Comparison of ENCODE assay signal across 22 cellular contexts in genomic region chr7:138745189-138745588, GRCh38. TPM values are rescaled to one million over a fixed set of nuclear protein-coding genes. Genes with fewer than 3 reads are reported as not detected.
DNase-seq lines count a peak whose midpoint lies in the region; ATAC-seq and TF ChIP-seq lines count a peak whose summit lies in the region.
"Had no signal": no experiment of that assay in that cellular context is flagged by ENCODE, and none has a peak within 500 bp of the region (broad histone marks: within the 10 kb centered on the region; RNA-seq: fewer than 3 reads in every experiment).

No MANE protein-coding gene starts in this region.

- intact Hi-C loops in activated T-helper 1 cell treated with anti-CD3 and anti-CD28 coated beads, Interleukin-12 subunit alpha, Interleukin-12 subunit beta, Interleukin-2, Interleukin-4 antibody, amounts not matched to agents 30 ng/mL and 10 ng/mL and 1 ng/mL, durations not matched to agents 14 hours and 24 hours and 36 hours (cut with micrococcal nuclease): no loop called here

- H3K36me3 Mint-ChIP-seq in activated naive CD8-positive, alpha-beta T cell: no peaks in the 10 kb centered on the region
- no peaks in the 10 kb centered on the region for H3K36me3 Mint-ChIP-seq in activated naive CD8-positive, alpha-beta T cell treated with anti-CD3 and anti-CD28 coated beads for 36 hours
- H3K36me3 Mint-ChIP-seq in T-cell: no peaks in the 10 kb centered on the region
- no peaks in the 10 kb centered on the region for H3K36me3 Mint-ChIP-seq in activated T-helper 1 cell treated with anti-CD3 and anti-CD28 coated beads, Interleukin-12 subunit alpha, Interleukin-12 subunit beta, Interleukin-2, Interleukin-4 antibody, amounts not matched to agents 30 ng/mL and 10 ng/mL and 1 ng/mL, durations not matched to agents 14 hours and 24 hours and 36 hours (ENCODE audit: low read depth)
- H3K36me3 Mint-ChIP-seq in stimulated activated effector memory CD8-positive, alpha-beta T cell treated with anti-CD3 and anti-CD28 coated beads, Interleukin-12 subunit alpha, Interleukin-12 subunit beta, amount 100 ng/mL, for 72 hours: peaks cover 4% of the 10 kb centered on the region

- TF ChIP-seq CTCF in omental fat pad (IDR thresholded peaks at IDR 0.05): no peak

- DNase-seq in activated naive CD8-positive, alpha-beta T cell treated with anti-CD3 and anti-CD28 coated beads for 36 hours: no peak
- DNase-seq in T-cell: no peak
- DNase-seq in activated T-helper 1 cell treated with anti-CD3 and anti-CD28 coated beads, Interleukin-12 subunit alpha, Interleukin-12 subunit beta, Interleukin-2, Interleukin-4 antibody, amounts not matched to agents 30 ng/mL and 10 ng/mL and 1 ng/mL, durations not matched to agents 14 hours and 24 hours and 36 hours (ENCODE audit: low spot score): no peak
- DNase-seq in stimulated activated effector memory CD8-positive, alpha-beta T cell treated with anti-CD3 and anti-CD28 coated beads, Interleukin-12 subunit alpha, Interleukin-12 subunit beta, amount 100 ng/mL, for 72 hours (ENCODE audit: low spot score in 2 of 2): no peak
- no peak for DNase-seq in NOMO-1 treated with DMSO at 0.1 percent for 48 hours (lab: John Stamatoyannopoulos, UW; ENCODE audit: unreplicated experiment)
- no peak for DNase-seq in omental fat pad (ENCODE audit: low spot score)
- DNase-seq: BE2C, DMS79, Karpas-422, MV-4-11, NCI-H1105 treated with DMSO at 0.1 percent for 48 hours, NCI-H1694, NCI-H2081, NCI-H2171, NCI-H526 treated with DMSO at 0.1 percent for 48 hours, PC-3, SHP77 had no signal

- ATAC-seq in T-cell (replicated peaks in 1 of 4) (peak in 3 of 4 experiments; percentile 41 to 58 (median 54)), omental fat pad (ENCODE audit: low FRiP score) (no peak)
- ATAC-seq in stimulated activated effector memory CD8-positive, alpha-beta T cell treated with anti-CD3 and anti-CD28 coated beads, Interleukin-12 subunit alpha, Interleukin-12 subunit beta, amount 100 ng/mL, for 72 hours: no peak
- ATAC-seq: PC-3 had no signal

- POLR2A ChIA-PET in T-cell (lab: Charles Lee): interaction anchor here in 1 of 2 donors (0.6 kb wide), 1 partner anchor 8 kb away, joined by 7 read pairs; no protein-coding TSS in a partner anchor

- no peak overlapping the region for H3K4me3 Mint-ChIP-seq in activated naive CD8-positive, alpha-beta T cell
- H3K4me3 Mint-ChIP-seq in activated naive CD8-positive, alpha-beta T cell treated with anti-CD3 and anti-CD28 coated beads for 36 hours: no peak overlapping the region
- no peak overlapping the region for H3K4me3 Mint-ChIP-seq in T-cell
- H3K4me3 Mint-ChIP-seq in activated T-helper 1 cell treated with anti-CD3 and anti-CD28 coated beads, Interleukin-12 subunit alpha, Interleukin-12 subunit beta, Interleukin-2, Interleukin-4 antibody, amounts not matched to agents 30 ng/mL and 10 ng/mL and 1 ng/mL, durations not matched to agents 14 hours and 24 hours and 36 hours: no peak overlapping the region
- no peak overlapping the region for H3K4me3 Mint-ChIP-seq in stimulated activated effector memory CD8-positive, alpha-beta T cell treated with anti-CD3 and anti-CD28 coated beads, Interleukin-12 subunit alpha, Interleukin-12 subunit beta, amount 100 ng/mL, for 72 hours

- no peaks in the 10 kb centered on the region for H3K27me3 Mint-ChIP-seq in activated naive CD8-positive, alpha-beta T cell
- no peaks in the 10 kb centered on the region for H3K27me3 Mint-ChIP-seq in activated naive CD8-positive, alpha-beta T cell treated with anti-CD3 and anti-CD28 coated beads for 36 hours
- H3K27me3 Mint-ChIP-seq in T-cell: no peaks in the 10 kb centered on the region
- H3K27me3 Mint-ChIP-seq in activated T-helper 1 cell treated with anti-CD3 and anti-CD28 coated beads, Interleukin-12 subunit alpha, Interleukin-12 subunit beta, Interleukin-2, Interleukin-4 antibody, amounts not matched to agents 30 ng/mL and 10 ng/mL and 1 ng/mL, durations not matched to agents 14 hours and 24 hours and 36 hours (ENCODE audit: insufficient read depth): no peaks in the 10 kb centered on the region

- peak overlapping the region; percentile 70 for H3K27ac Mint-ChIP-seq in activated naive CD8-positive, alpha-beta T cell
- no peak overlapping the region for H3K27ac Mint-ChIP-seq in activated naive CD8-positive, alpha-beta T cell treated with anti-CD3 and anti-CD28 coated beads for 36 hours
- H3K27ac Mint-ChIP-seq in T-cell: peak overlapping the region in 1 of 2 donors; percentile 44
- peak overlapping the region; percentile 44 for H3K27ac Mint-ChIP-seq in activated T-helper 1 cell treated with anti-CD3 and anti-CD28 coated beads, Interleukin-12 subunit alpha, Interleukin-12 subunit beta, Interleukin-2, Interleukin-4 antibody, amounts not matched to agents 30 ng/mL and 10 ng/mL and 1 ng/mL, durations not matched to agents 14 hours and 24 hours and 36 hours
- peak overlapping the region; percentile 60 for H3K27ac Mint-ChIP-seq in stimulated activated effector memory CD8-positive, alpha-beta T cell treated with anti-CD3 and anti-CD28 coated beads, Interleukin-12 subunit alpha, Interleukin-12 subunit beta, amount 100 ng/mL, for 72 hours

- H3K9me3 Mint-ChIP-seq in activated naive CD8-positive, alpha-beta T cell (ENCODE audit: low read depth): no peaks in the 10 kb centered on the region
- H3K9me3 Mint-ChIP-seq in activated naive CD8-positive, alpha-beta T cell treated with anti-CD3 and anti-CD28 coated beads for 36 hours: no peaks in the 10 kb centered on the region
- no peaks in the 10 kb centered on the region for H3K9me3 Mint-ChIP-seq in T-cell
- no peaks in the 10 kb centered on the region for H3K9me3 Mint-ChIP-seq in activated T-helper 1 cell treated with anti-CD3 and anti-CD28 coated beads, Interleukin-12 subunit alpha, Interleukin-12 subunit beta, Interleukin-2, Interleukin-4 antibody, amounts not matched to agents 30 ng/mL and 10 ng/mL and 1 ng/mL, durations not matched to agents 14 hours and 24 hours and 36 hours
- H3K9me3 Mint-ChIP-seq in stimulated activated effector memory CD8-positive, alpha-beta T cell treated with anti-CD3 and anti-CD28 coated beads, Interleukin-12 subunit alpha, Interleukin-12 subunit beta, amount 100 ng/mL, for 72 hours: no peaks in the 10 kb centered on the region

- CTCF ChIA-PET in T-cell (lab: Charles Lee): no interaction called here

- H3K4me1 Mint-ChIP-seq in activated naive CD8-positive, alpha-beta T cell (ENCODE audit: low read depth): peaks cover 23% of the 10 kb centered on the region
- peaks cover 11% of the 10 kb centered on the region for H3K4me1 Mint-ChIP-seq in activated naive CD8-positive, alpha-beta T cell treated with anti-CD3 and anti-CD28 coated beads for 36 hours
- H3K4me1 Mint-ChIP-seq in T-cell: peaks cover 25 to 29% (median 26%) of the 10 kb centered on the region in 3 donors
- H3K4me1 Mint-ChIP-seq in activated T-helper 1 cell treated with anti-CD3 and anti-CD28 coated beads, Interleukin-12 subunit alpha, Interleukin-12 subunit beta, Interleukin-2, Interleukin-4 antibody, amounts not matched to agents 30 ng/mL and 10 ng/mL and 1 ng/mL, durations not matched to agents 14 hours and 24 hours and 36 hours (ENCODE audit: low read depth): peaks cover 31% of the 10 kb centered on the region
- H3K4me1 Mint-ChIP-seq in stimulated activated effector memory CD8-positive, alpha-beta T cell treated with anti-CD3 and anti-CD28 coated beads, Interleukin-12 subunit alpha, Interleukin-12 subunit beta, amount 100 ng/mL, for 72 hours: peaks cover 36% of the 10 kb centered on the region

RNA-seq across cellular contexts. Expression of gene SVOPL, which starts 44.0 kb away (rescaled TPM):
- under 1 TPM; 0.70 TPM for total RNA-seq in activated naive CD8-positive, alpha-beta T cell treated with anti-CD3 and anti-CD28 coated beads for 36 hours
- total RNA-seq in T-cell (1 to 10 TPM in 1 of 5 donors, not detected in 4; 1.2 TPM), omental fat pad (not detected)
- not detected in 2 replicates for total RNA-seq in activated T-helper 1 cell treated with anti-CD3 and anti-CD28 coated beads, Interleukin-12 subunit alpha, Interleukin-12 subunit beta, Interleukin-2, Interleukin-4 antibody, amounts not matched to agents 30 ng/mL and 10 ng/mL and 1 ng/mL, durations not matched to agents 14 hours and 24 hours and 36 hours
- total RNA-seq: A673, H4, M059J, PC-3, RPMI7951 had no signal

RNA-seq across cellular contexts. Expression of gene TMEM213, which starts 52.6 kb away (rescaled TPM):
- not detected for total RNA-seq in activated naive CD8-positive, alpha-beta T cell treated with anti-CD3 and anti-CD28 coated beads for 36 hours
- total RNA-seq in T-cell (not detected), omental fat pad (not detected)
- 0.08 TPM in 1 of 2 replicates, not detected in the other for total RNA-seq in activated T-helper 1 cell treated with anti-CD3 and anti-CD28 coated beads, Interleukin-12 subunit alpha, Interleukin-12 subunit beta, Interleukin-2, Interleukin-4 antibody, amounts not matched to agents 30 ng/mL and 10 ng/mL and 1 ng/mL, durations not matched to agents 14 hours and 24 hours and 36 hours
- total RNA-seq: A673, H4, M059J, PC-3, RPMI7951 had no signal

RNA-seq across cellular contexts. Expression of gene ATP6V0A4, which starts 52.8 kb away (rescaled TPM):
- total RNA-seq in activated naive CD8-positive, alpha-beta T cell treated with anti-CD3 and anti-CD28 coated beads for 36 hours: not detected
- total RNA-seq in T-cell (not detected), omental fat pad (not detected)
- not detected in 2 replicates for total RNA-seq in activated T-helper 1 cell treated with anti-CD3 and anti-CD28 coated beads, Interleukin-12 subunit alpha, Interleukin-12 subunit beta, Interleukin-2, Interleukin-4 antibody, amounts not matched to agents 30 ng/mL and 10 ng/mL and 1 ng/mL, durations not matched to agents 14 hours and 24 hours and 36 hours
- total RNA-seq: A673, RPMI7951 had no signal

Comparison
In these comparisons a context has a peak if more than half of its experiments do, and no peak if none do; other contexts are left out.
1. ATAC-seq: peak in T-cell (3 of 4); none in stimulated activated effector memory CD8-positive, alpha-beta T cell treated with anti-CD3 and anti-CD28 coated beads, Interleukin-12 subunit alpha, Interleukin-12 subunit beta, amount 100 ng/mL, for 72 hours (single experiment) and omental fat pad (single experiment).